1 cellular context compared by ENCODE assay signal in genomic region chr15:61681676-61682075, GRCh38.
TF ChIP-seq lines count a peak whose summit lies in the region.

No MANE protein-coding gene starts in this region.

TF ChIP-seq in GM23338, 12 proteins besides CTCF, POLR2A, EP300 and RAD21 (continued from another document):
- TF ChIP-seq, protein P1, sequence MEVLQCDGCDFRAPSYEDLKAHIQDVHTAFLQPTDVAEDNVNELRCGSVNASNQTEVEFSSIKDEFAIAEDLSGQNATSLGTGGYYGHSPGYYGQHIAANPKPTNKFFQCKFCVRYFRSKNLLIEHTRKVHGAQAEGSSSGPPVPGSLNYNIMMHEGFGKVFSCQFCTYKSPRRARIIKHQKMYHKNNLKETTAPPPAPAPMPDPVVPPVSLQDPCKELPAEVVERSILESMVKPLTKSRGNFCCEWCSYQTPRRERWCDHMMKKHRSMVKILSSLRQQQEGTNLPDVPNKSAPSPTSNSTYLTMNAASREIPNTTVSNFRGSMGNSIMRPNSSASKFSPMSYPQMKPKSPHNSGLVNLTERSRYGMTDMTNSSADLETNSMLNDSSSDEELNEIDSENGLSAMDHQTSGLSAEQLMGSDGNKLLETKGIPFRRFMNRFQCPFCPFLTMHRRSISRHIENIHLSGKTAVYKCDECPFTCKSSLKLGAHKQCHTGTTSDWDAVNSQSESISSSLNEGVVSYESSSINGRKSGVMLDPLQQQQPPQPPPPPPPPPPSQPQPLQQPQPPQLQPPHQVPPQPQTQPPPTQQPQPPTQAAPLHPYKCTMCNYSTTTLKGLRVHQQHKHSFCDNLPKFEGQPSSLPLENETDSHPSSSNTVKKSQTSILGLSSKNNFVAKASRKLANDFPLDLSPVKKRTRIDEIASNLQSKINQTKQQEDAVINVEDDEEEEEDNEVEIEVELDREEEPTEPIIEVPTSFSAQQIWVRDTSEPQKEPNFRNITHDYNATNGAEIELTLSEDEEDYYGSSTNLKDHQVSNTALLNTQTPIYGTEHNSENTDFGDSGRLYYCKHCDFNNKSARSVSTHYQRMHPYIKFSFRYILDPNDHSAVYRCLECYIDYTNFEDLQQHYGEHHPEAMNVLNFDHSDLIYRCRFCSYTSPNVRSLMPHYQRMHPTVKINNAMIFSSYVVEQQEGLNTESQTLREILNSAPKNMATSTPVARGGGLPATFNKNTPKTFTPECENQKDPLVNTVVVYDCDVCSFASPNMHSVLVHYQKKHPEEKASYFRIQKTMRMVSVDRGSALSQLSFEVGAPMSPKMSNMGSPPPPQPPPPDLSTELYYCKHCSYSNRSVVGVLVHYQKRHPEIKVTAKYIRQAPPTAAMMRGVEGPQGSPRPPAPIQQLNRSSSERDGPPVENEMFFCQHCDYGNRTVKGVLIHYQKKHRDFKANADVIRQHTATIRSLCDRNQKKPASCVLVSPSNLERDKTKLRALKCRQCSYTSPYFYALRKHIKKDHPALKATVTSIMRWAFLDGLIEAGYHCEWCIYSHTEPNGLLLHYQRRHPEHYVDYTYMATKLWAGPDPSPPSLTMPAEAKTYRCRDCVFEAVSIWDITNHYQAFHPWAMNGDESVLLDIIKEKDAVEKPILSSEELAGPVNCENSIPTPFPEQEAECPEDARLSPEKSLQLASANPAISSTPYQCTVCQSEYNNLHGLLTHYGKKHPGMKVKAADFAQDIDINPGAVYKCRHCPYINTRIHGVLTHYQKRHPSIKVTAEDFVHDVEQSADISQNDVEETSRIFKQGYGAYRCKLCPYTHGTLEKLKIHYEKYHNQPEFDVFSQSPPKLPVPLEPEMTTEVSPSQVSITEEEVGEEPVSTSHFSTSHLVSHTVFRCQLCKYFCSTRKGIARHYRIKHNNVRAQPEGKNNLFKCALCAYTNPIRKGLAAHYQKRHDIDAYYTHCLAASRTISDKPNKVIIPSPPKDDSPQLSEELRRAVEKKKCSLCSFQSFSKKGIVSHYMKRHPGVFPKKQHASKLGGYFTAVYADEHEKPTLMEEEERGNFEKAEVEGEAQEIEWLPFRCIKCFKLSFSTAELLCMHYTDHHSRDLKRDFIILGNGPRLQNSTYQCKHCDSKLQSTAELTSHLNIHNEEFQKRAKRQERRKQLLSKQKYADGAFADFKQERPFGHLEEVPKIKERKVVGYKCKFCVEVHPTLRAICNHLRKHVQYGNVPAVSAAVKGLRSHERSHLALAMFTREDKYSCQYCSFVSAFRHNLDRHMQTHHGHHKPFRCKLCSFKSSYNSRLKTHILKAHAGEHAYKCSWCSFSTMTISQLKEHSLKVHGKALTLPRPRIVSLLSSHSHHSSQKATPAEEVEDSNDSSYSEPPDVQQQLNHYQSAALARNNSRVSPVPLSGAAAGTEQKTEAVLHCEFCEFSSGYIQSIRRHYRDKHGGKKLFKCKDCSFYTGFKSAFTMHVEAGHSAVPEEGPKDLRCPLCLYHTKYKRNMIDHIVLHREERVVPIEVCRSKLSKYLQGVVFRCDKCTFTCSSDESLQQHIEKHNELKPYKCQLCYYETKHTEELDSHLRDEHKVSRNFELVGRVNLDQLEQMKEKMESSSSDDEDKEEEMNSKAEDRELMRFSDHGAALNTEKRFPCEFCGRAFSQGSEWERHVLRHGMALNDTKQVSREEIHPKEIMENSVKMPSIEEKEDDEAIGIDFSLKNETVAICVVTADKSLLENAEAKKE (CRISPR knock-in tag; IDR thresholded peaks at IDR 0.05) = no peak
